Comparison of ENCODE assay signal across 1 cellular context in genomic region chr5:172715931-172716682, GRCh38.
TF ChIP-seq lines count a peak whose summit lies in the region.

No MANE protein-coding gene starts in this region.

TF ChIP-seq in WTC11, 78 proteins besides CTCF, POLR2A, EP300 and RAD21 (continued from another document):
- TF ChIP-seq ZNF121 (CRISPR knock-in tag; IDR thresholded peaks at IDR 0.05) (no peak), ZNF416 (CRISPR knock-in tag; IDR thresholded peaks at IDR 0.05) (no peak), MYBL2 (CRISPR knock-in tag; IDR thresholded peaks at IDR 0.05) (no peak), ERG (CRISPR knock-in tag; IDR thresholded peaks at IDR 0.05) (no peak), STAT6 (CRISPR knock-in tag; conservative IDR thresholded peaks at IDR 0.05; ENCODE audit: low read depth) (no peak), TCF7 (CRISPR knock-in tag; IDR thresholded peaks at IDR 0.05; ENCODE audit: low read depth) (no peak), CDX4 (CRISPR knock-in tag; IDR thresholded peaks at IDR 0.05; ENCODE audit: borderline replicate concordance) (no peak), GRHL2 (CRISPR knock-in tag; IDR thresholded peaks at IDR 0.05; ENCODE audit: insufficient replicate concordance, severe bottlenecking) (no peak), HMGA2 (CRISPR knock-in tag; IDR thresholded peaks at IDR 0.05) (no peak), ZNF138 (CRISPR knock-in tag; conservative IDR thresholded peaks at IDR 0.05) (no peak), USF2 (CRISPR knock-in tag; IDR thresholded peaks at IDR 0.05) (no peak)
TF ChIP-seq in WTC11: peak in this region for 0.
